8 cellular contexts compared by ENCODE assay signal in genomic region chr21:34603002-34603709, GRCh38. TPM values are rescaled to one million over a fixed set of nuclear protein-coding genes. Genes with fewer than 3 reads are reported as not detected.
A peak's percentile ranks its signal among the peaks of the same experiment; 100 is the strongest.
DNase-seq lines count a peak whose midpoint lies in the region; ATAC-seq and TF ChIP-seq lines count a peak whose summit lies in the region.

No MANE protein-coding gene starts in this region.

- intact Hi-C loops in tibial artery (cut with DNase I; ENCODE audit: low total_unique reads) = no loop called here

- H3K9me3 ChIP-seq in MG63 = no peaks in the 10 kb centered on the region
- H3K9me3 ChIP-seq in SJCRH30 (replicated peaks) = no peaks in the 10 kb centered on the region
- H3K9me3 ChIP-seq in gastroesophageal sphincter = no peaks in the 10 kb centered on the region
- H3K9me3 ChIP-seq in tibial artery = no peaks in the 10 kb centered on the region

- no peaks in the 10 kb centered on the region for H3K4me1 Mint-ChIP-seq in osteocyte (ENCODE audit: unreplicated experiment)

- TF ChIP-seq EP300 in gastroesophageal sphincter (IDR thresholded peaks at IDR 0.05) = no peak

- H3K4me3 ChIP-seq in MG63 (no peak overlapping the region), SJCRH30 (no peak overlapping the region), gastroesophageal sphincter (no peak overlapping the region), tibial artery (no peak overlapping the region)

- H3K4me1 ChIP-seq in SJCRH30 = no peaks in the 10 kb centered on the region
- H3K4me1 ChIP-seq in gastroesophageal sphincter = peaks cover 0 to 19% (median 3%) of the 10 kb centered on the region in 3 donors
- H3K4me1 ChIP-seq in tibial artery = peaks cover 0 to 8% (median 3%) of the 10 kb centered on the region in 4 donors

- no peak overlapping the region for H3K4me3 Mint-ChIP-seq in osteocyte (ENCODE audit: unreplicated experiment)

- peaks cover 2% of the 10 kb centered on the region for H3K27me3 Mint-ChIP-seq in osteocyte (ENCODE audit: unreplicated experiment)

- H3K36me3 Mint-ChIP-seq in osteocyte (ENCODE audit: unreplicated experiment) = no peaks in the 10 kb centered on the region

- DNase-seq in MG63 (peak; percentile 65), SJCRH30 (peak; percentile 47 to 70), activated gamma-delta T cell treated with Interleukin-2 at 50 U/mL for 16 hours (peak; percentile 38), osteocyte (ENCODE audit: extremely low spot score, unreplicated experiment) (peak; percentile 92), tibial artery (peak; percentile 85 to 86), mesenteric fat pad (ENCODE audit: low spot score) (no peak)

- H3K36me3 ChIP-seq in MG63 (no peaks in the 10 kb centered on the region), SJCRH30 (no peaks in the 10 kb centered on the region), gastroesophageal sphincter (no peaks in the 10 kb centered on the region), tibial artery (no peaks in the 10 kb centered on the region)

- 31 to 39% methylated on average over 8 to 12 of the region's 19 CpGs for WGBS in gastroesophageal sphincter (ENCODE audit: low coverage in 1 of 2), 2 donors

- H3K27me3 ChIP-seq in MG63 (no peaks in the 10 kb centered on the region), SJCRH30 (no peaks in the 10 kb centered on the region), gastroesophageal sphincter (no peaks in the 10 kb centered on the region), tibial artery (no peaks in the 10 kb centered on the region)

- ATAC-seq in GM18502 (IDR thresholded peaks at IDR 0.05; ENCODE audit: poor library complexity, unreplicated experiment) = peak; percentile 48
- peak; percentile 92 for ATAC-seq in gastroesophageal sphincter

- TF ChIP-seq CTCF in gastroesophageal sphincter (IDR thresholded peaks at IDR 0.05) (peak; percentile 57 to 89 (median 82)), osteocyte (IDR thresholded peaks at IDR 0.05) (peak; percentile 89), tibial artery (IDR thresholded peaks at IDR 0.05) (peak; percentile 74 to 80)

- no peak for TF ChIP-seq POLR2A in gastroesophageal sphincter (IDR thresholded peaks at IDR 0.05)

- H3K27ac Mint-ChIP-seq in osteocyte (ENCODE audit: unreplicated experiment) = no peak overlapping the region

- H3K27ac ChIP-seq in SJCRH30 (no peak overlapping the region), gastroesophageal sphincter (peak overlapping the region in 3 of 4 donors; percentile 29 to 60 (median 34)), tibial artery (no peak overlapping the region)

- H3K9me3 Mint-ChIP-seq in osteocyte (ENCODE audit: unreplicated experiment) = no peaks in the 10 kb centered on the region

RNA-seq across cellular contexts. Expression of gene RCAN1, which starts 11.8 kb away (rescaled TPM):
- 23.7 and 37.2 TPM in 2 replicates for total RNA-seq in MG63 (2014; rRNA removed; shearing (Covaris generic); ENCODE audit: low replicate concordance)
- total RNA-seq in SJCRH30 (2014; rRNA removed; shearing (Covaris generic)) = 23.6 and 28.3 TPM in 2 replicates
- 10 to 100 TPM; 32.1 to 58.6 (median 42.2) TPM for total RNA-seq in gastroesophageal sphincter
- 61.5 and 68.5 TPM in 2 replicates for total RNA-seq in osteocyte
- total RNA-seq in mesenteric fat pad = 57.5 TPM

Comparison
In these comparisons a context has a peak if more than half of its experiments do, and no peak if none do; other contexts are left out.
1. H3K27ac ChIP-seq: peak in gastroesophageal sphincter (3 of 4); none in SJCRH30 (single experiment) and tibial artery (0 of 2).
2. Peak in every context shown above with its lines, with median percentiles within 50 percentile points of each other: CTCF ChIP-seq.